36 cellular contexts compared by ENCODE assay signal in genomic region chr2:178221556-178221955, GRCh38. TPM values are rescaled to one million over a fixed set of nuclear protein-coding genes. Genes with fewer than 3 reads are reported as not detected.
A peak's percentile ranks its signal among the peaks of the same experiment; 100 is the strongest.
DNase-seq lines count a peak whose midpoint lies in the region; ATAC-seq, FAIRE-seq and TF ChIP-seq lines count a peak whose summit lies in the region.
"Had no signal": no experiment of that assay in that cellular context is flagged by ENCODE, and none has a peak within 500 bp of the region (broad histone marks: within the 10 kb centered on the region; RNA-seq: fewer than 3 reads in every experiment).

No MANE protein-coding gene starts in this region.

- POLR2A ChIA-PET in H1 (lab: Charles Lee; ENCODE audit: partially characterized antibody): interaction anchor here (0.8 kb wide), 1 partner anchor 10 kb away, joined by 3 read pairs; no protein-coding TSS in a partner anchor

- no TSS peak for BruUV-seq in mammary epithelial cell (replicated peaks; lab: Mats Ljungman, UMichigan)

- H2BK15ac ChIP-seq in H1 (ENCODE audit: low read length): no peak overlapping the region

- H4K8ac ChIP-seq in H1 (ENCODE audit: extremely low read depth, insufficient read depth, low read length): no peak overlapping the region

- no peak overlapping the region for H3K23ac ChIP-seq in H1 (ENCODE audit: insufficient read length)

- H2BK20ac ChIP-seq in H1 (ENCODE audit: low read length): no peak overlapping the region

- no peak overlapping the region for H3K9ac ChIP-seq in mammary epithelial cell (ENCODE audit: insufficient read depth, low read length)
- H3K9ac ChIP-seq in H1 (replicated peaks in 1 of 4; ENCODE audit: extremely low read depth in 1 of 4, low read depth in 3 of 4, low read length in 3 of 4): no peak overlapping the region
- H3K9ac ChIP-seq: BLaER1; BLaER1 treated with 17β-estradiol and CSF1 and Interleukin-3, amounts not matched to agents 10 nM and 100 nM had no signal

- no peak overlapping the region for H3K4me2 ChIP-seq in mammary epithelial cell (ENCODE audit: insufficient read depth, low read depth, low read length)
- no peak overlapping the region for H3K4me2 ChIP-seq in H1 (ENCODE audit: insufficient read depth in 1 of 2, low read depth in 2 of 2, low read length in 2 of 2)
- H3K4me2 ChIP-seq: A549; BLaER1; BLaER1 treated with 17β-estradiol and CSF1 and Interleukin-3, amounts not matched to agents 10 nM and 100 nM had no signal

- no peak for TF ChIP-seq EP300 in H1 (IDR thresholded peaks at IDR 0.05; ENCODE audit: borderline replicate concordance in 1 of 2, low read depth in 2 of 2, low read length in 2 of 2)

- H3K4ac ChIP-seq in H1 (replicated peaks; ENCODE audit: insufficient read length, low read depth, low read length): no peak overlapping the region

- H3K27ac ChIP-seq in mammary epithelial cell (ENCODE audit: insufficient read depth, low read depth, low read length) (no peak overlapping the region), breast epithelium (no peak overlapping the region), H1 (ENCODE audit: low read depth, low read length) (no peak overlapping the region)
- H3K27ac ChIP-seq: 22Rv1; A549; BLaER1; BLaER1 treated with 17β-estradiol and CSF1 and Interleukin-3, amounts not matched to agents 10 nM and 100 nM; C4-2B had no signal

- H3K56ac ChIP-seq in H1 (replicated peaks; ENCODE audit: insufficient read length, low read depth, low read length): no peak overlapping the region

- TF ChIP-seq RAD21 in H1 (IDR thresholded peaks at IDR 0.05 in 1 of 2, conservative IDR thresholded peaks at IDR 0.05 in 1 of 2; ENCODE audit: low read depth in 2 of 2, low read length in 2 of 2): no peak

- TF ChIP-seq POLR2A in breast epithelium (IDR thresholded peaks at IDR 0.05): no peak
- TF ChIP-seq POLR2A in H1 (IDR thresholded peaks at IDR 0.05; ENCODE audit: control extremely low read depth in 1 of 2, low read depth in 2 of 2, low read length in 2 of 2): no peak

- H3K79me1 ChIP-seq in H1 (ENCODE audit: low read depth, low read length): no peaks in the 10 kb centered on the region; the same call in 1 of the 2 replicates

- H3K18ac ChIP-seq in H1 (ENCODE audit: extremely low read depth, low read length): no peak overlapping the region

- H3K36me3 ChIP-seq in mammary epithelial cell (ENCODE audit: insufficient read depth, low read length) (peaks cover 3% of the 10 kb centered on the region), breast epithelium (no peaks in the 10 kb centered on the region), bronchial epithelial cell (ENCODE audit: control insufficient read depth, insufficient read depth, low read length) (no peaks in the 10 kb centered on the region), H1 (ENCODE audit: control insufficient read depth in 2 of 4, insufficient read depth in 4 of 4, low read length in 3 of 4) (no peaks in the 10 kb centered on the region)
- H3K36me3 ChIP-seq: BE2C; BLaER1; BLaER1 treated with 17β-estradiol and CSF1 and Interleukin-3, amounts not matched to agents 10 nM and 100 nM had no signal

- H3K4me3 ChIP-seq in mammary epithelial cell (replicated peaks in 1 of 3; ENCODE audit: insufficient read depth in 1 of 3, low read depth in 2 of 3, low read length in 3 of 3): no peak overlapping the region
- H3K4me3 ChIP-seq in breast epithelium: no peak overlapping the region
- no peak overlapping the region for H3K4me3 ChIP-seq in bronchial epithelial cell (ENCODE audit: low read depth, low read length)
- H3K4me3 ChIP-seq in H1 (ENCODE audit: extremely low read depth in 1 of 4, insufficient read depth in 2 of 4, low read depth in 3 of 4, low read length in 4 of 4): no peak overlapping the region
- H3K4me3 ChIP-seq in epithelial cell of esophagus (ENCODE audit: low read length): no peak overlapping the region
- H3K4me3 ChIP-seq: A549; BLaER1; BLaER1 treated with 17β-estradiol and CSF1 and Interleukin-3, amounts not matched to agents 10 nM and 100 nM had no signal

- H3K9me3 ChIP-seq in mammary epithelial cell (replicated peaks; ENCODE audit: insufficient read depth, low read length): no peaks in the 10 kb centered on the region
- H3K9me3 ChIP-seq in breast epithelium: no peaks in the 10 kb centered on the region
- no peaks in the 10 kb centered on the region; a peak in 1 of 4 replicates for H3K9me3 ChIP-seq in H1 (ENCODE audit: insufficient read depth in 2 of 2, low read depth in 1 of 2, low read length in 1 of 2)
- H3K9me3 ChIP-seq: A549; BE2C; BLaER1; BLaER1 treated with 17β-estradiol and CSF1 and Interleukin-3, amounts not matched to agents 10 nM and 100 nM; Caco-2 had no signal

- no peak for FAIRE-seq in bronchial epithelial cell (lab: Jason Lieb, UNC)
- no peak for FAIRE-seq in H1 (lab: Jason Lieb, UNC)
- FAIRE-seq: A204.1, A549, D721Med had no signal

- CTCF ChIA-PET in mammary epithelial cell (lab: Charles Lee; ENCODE audit: low non-redundant PET) (no interaction called here), H1 (lab: Charles Lee; ENCODE audit: partially characterized antibody) (interaction anchor here (1.1 to 1.9 kb wide), 2 partner anchors 10 to 13 kb away, joined by 3 to 6 read pairs; no protein-coding TSS in a partner anchor)

- H2AFZ ChIP-seq in mammary epithelial cell (ENCODE audit: low read depth, low read length) (no peak overlapping the region), H1 (ENCODE audit: low read length) (no peak overlapping the region)

- peaks cover 6% of the 10 kb centered on the region for H3K4me1 ChIP-seq in mammary epithelial cell (ENCODE audit: insufficient read depth, low read length)
- no peaks in the 10 kb centered on the region for H3K4me1 ChIP-seq in breast epithelium
- H3K4me1 ChIP-seq in H1 (replicated peaks in 1 of 4; ENCODE audit: control insufficient read depth in 3 of 4, insufficient read depth in 4 of 4, low read length in 3 of 4): peaks cover 4 to 14% (median 7%) of the 10 kb centered on the region in 4 experiments; a peak in 6 of 7 replicates
- H3K4me1 ChIP-seq: A549; BLaER1; BLaER1 treated with 17β-estradiol and CSF1 and Interleukin-3, amounts not matched to agents 10 nM and 100 nM; Caco-2 had no signal

- no peaks in the 10 kb centered on the region for H3K27me3 ChIP-seq in mammary epithelial cell (ENCODE audit: insufficient read depth, low read length)
- no peaks in the 10 kb centered on the region for H3K27me3 ChIP-seq in breast epithelium
- H3K27me3 ChIP-seq in bronchial epithelial cell (ENCODE audit: control insufficient read depth, insufficient read depth, low read length): no peaks in the 10 kb centered on the region
- peaks cover 1 to 14% (median 8%) of the 10 kb centered on the region in 4 experiments; a peak in 5 of 7 replicates for H3K27me3 ChIP-seq in H1 (replicated peaks in 1 of 4; ENCODE audit: control insufficient read depth in 3 of 4, extremely low read depth in 1 of 4, insufficient read depth in 3 of 4, low read length in 3 of 4)
- H3K27me3 ChIP-seq: BE2C; BLaER1; BLaER1 treated with 17β-estradiol and CSF1 and Interleukin-3, amounts not matched to agents 10 nM and 100 nM had no signal

- dilution Hi-C loops in mammary epithelial cell (cut with HindIII; ENCODE audit: low sequenced_read_pairs): no loop called here

- peaks cover 5% of the 10 kb centered on the region; the same call in 1 of the 2 replicates for H3K23me2 ChIP-seq in H1 (ENCODE audit: low read depth, low read length)

- H3K14ac ChIP-seq in H1 (ENCODE audit: insufficient read length): no peak overlapping the region

- no peak overlapping the region for H4K91ac ChIP-seq in H1 (replicated peaks; ENCODE audit: insufficient read length, low read length)

- H3K79me2 ChIP-seq in mammary epithelial cell (ENCODE audit: insufficient read depth, low read length) (peaks cover 59% of the 10 kb centered on the region), H1 (ENCODE audit: control insufficient read depth in 1 of 2, insufficient read depth in 2 of 2, low read length in 2 of 2) (no peaks in the 10 kb centered on the region)

- H4K5ac ChIP-seq in H1 (ENCODE audit: insufficient read length, low read depth, low read length): no peak overlapping the region

- TF ChIP-seq CTCF in mammary epithelial cell (conservative IDR thresholded peaks at IDR 0.05 in 1 of 2, IDR thresholded peaks at IDR 0.05 in 1 of 2; ENCODE audit: extremely low read depth in 1 of 2, insufficient read depth in 1 of 2, low read depth in 1 of 2, low read length in 2 of 2): no peak
- no peak for TF ChIP-seq CTCF in breast epithelium (IDR thresholded peaks at IDR 0.05)
- TF ChIP-seq CTCF in bronchial epithelial cell (IDR thresholded peaks at IDR 0.05; ENCODE audit: insufficient read depth, low read length, severe bottlenecking): no peak
- no peak for TF ChIP-seq CTCF in H1 (IDR thresholded peaks at IDR 0.05; ENCODE audit: control extremely low read depth in 1 of 3, insufficient read depth in 1 of 3, low read depth in 1 of 3, low read length in 3 of 3)
- no peak for TF ChIP-seq CTCF in epithelial cell of esophagus (IDR thresholded peaks at IDR 0.05; ENCODE audit: insufficient read depth, low read depth, low read length, missing control alignments)

- DNase-seq in mammary epithelial cell (peak; percentile 54), breast epithelium (ENCODE audit: low spot score in 2 of 2) (no peak), bronchial epithelial cell (ENCODE audit: low read depth) (peak; percentile 69), H1 (ENCODE audit: low read depth in 1 of 2, low spot score in 2 of 2) (no peak), epithelial cell of esophagus (ENCODE audit: low read depth) (peak; percentile 62), NCI-H1417 treated with DMSO at 0.1 percent for 48 hours (lab: John Stamatoyannopoulos, UW) (no peak), LoVo (ENCODE audit: low spot score) (no peak)
- DNase-seq: 8988T; ACHN; AML-193; BE2C; C1 segment of cervical spinal cord; Caco-2; Calu3; CD4-positive, alpha-beta memory T cell; CD4-positive, alpha-beta T cell; CD4-positive, CD25-positive, alpha-beta regulatory T cell; CD8-positive, alpha-beta memory T cell; CD8-positive, alpha-beta T cell; COR-L47; DMS 273 treated with DMSO at 0.1 percent for 48 hours; DMS153; DMS53; DMS79 treated with DMSO at 0.1 percent for 48 hours; DND-41; EL had no signal

- intact Hi-C loops in mammary epithelial cell (cut with micrococcal nuclease) (no loop called here), breast epithelium (cut with DNase I; ENCODE audit: low total_unique reads) (no loop called here)

- 88% methylated on average over 1 of the region's 1 CpG for WGBS in mammary epithelial cell (ENCODE audit: low coverage, missing lambda C conversion rate)
- WGBS in H1 (ENCODE audit: extremely low coverage in 1 of 2, insufficient coverage in 1 of 2, insufficient read length in 1 of 2, insufficient replicate concordance in 2 of 2, low coverage in 1 of 2, low lambda C conversion rate in 2 of 2, missing lambda C conversion rate in 1 of 2), 2 experiments: 100% methylated on average over 1 of the region's 1 CpG; no CpG with 5 or more reads in 1 of the 2 experiments

- no peak overlapping the region for H2BK120ac ChIP-seq in H1 (replicated peaks; ENCODE audit: low read depth, low read length)

- H4K20me1 ChIP-seq in mammary epithelial cell (ENCODE audit: insufficient read depth, low read length) (no peaks in the 10 kb centered on the region), H1 (replicated peaks in 1 of 2; ENCODE audit: control insufficient read depth in 1 of 2, insufficient read depth in 2 of 2, low read length in 2 of 2) (peaks cover 1 to 2% of the 10 kb centered on the region in 2 experiments)
- H4K20me1 ChIP-seq: BLaER1; BLaER1 treated with 17β-estradiol and CSF1 and Interleukin-3, amounts not matched to agents 10 nM and 100 nM had no signal

- H2AK5ac ChIP-seq in H1 (ENCODE audit: low read depth, low read length): 0 out of 2 replicates have a peak overlapping the region, but pooled peaks have one; percentile 5

- no peak overlapping the region for H2BK5ac ChIP-seq in H1 (ENCODE audit: low read depth, low read length)

- no peak for ATAC-seq in HG03196 (IDR thresholded peaks at IDR 0.05; ENCODE audit: unreplicated experiment)
- ATAC-seq: A549; CD8-positive, alpha-beta T cell had no signal

- no peak overlapping the region for H2BK12ac ChIP-seq in H1 (ENCODE audit: low read depth, low read length)

- in situ Hi-C loops in mammary epithelial cell (cut with MboI; ENCODE audit: low sequenced_read_pairs in 2 of 2): no loop called here

RNA-seq across cellular contexts. Expression of gene OSBPL6, which starts 27.2 kb away (rescaled TPM):
- 10 to 100 TPM; 32.2 to 32.9 TPM for total RNA-seq in mammary epithelial cell
- 15.1 TPM for polyA plus RNA-seq in mammary epithelial cell
- polyA minus RNA-seq in mammary epithelial cell: 26.4 TPM
- 1 to 10 TPM; 1.3 to 4.8 (median 1.8) TPM for total RNA-seq in breast epithelium
- total RNA-seq in bronchial epithelial cell: 5.3 and 11.8 TPM in 2 replicates
- 5.6 and 7.2 TPM in 2 replicates for total RNA-seq in H1 (2021; fragmentation: NEBNext Ultra II Directional; extraction: Animal tissue kit (Norgen Biotek cat#: 25700))
- 1.5 and 1.7 TPM in 2 replicates for polyA plus RNA-seq in H1 (2011; rRNA removed)
- 2.5 TPM for polyA plus RNA-seq in H1 (2011; cell fraction: cytosol; rRNA removed)
- 3.5 TPM for polyA plus RNA-seq in H1 (2011; cell fraction: nucleus; rRNA removed)
- 2.9 to 4.0 TPM (median 3.6 TPM) in 4 replicates for polyA plus RNA-seq in H1 (2012, experiment 1 of 2)
- polyA plus RNA-seq in H1 (2012, experiment 2 of 2): 0.13 TPM
- polyA plus RNA-seq in H1 (2013, experiment 1 of 2): 3.1 TPM
- polyA plus RNA-seq in H1 (2013, experiment 2 of 2): 2.9 TPM
- polyA minus RNA-seq in H1 (2011; rRNA and poly(A)+ RNA removed): 6.0 and 7.0 TPM in 2 replicates
- 7.1 TPM for polyA minus RNA-seq in H1 (2011; cell fraction: cytosol; rRNA and poly(A)+ RNA removed)
- polyA minus RNA-seq in H1 (2011; cell fraction: nucleus; rRNA and poly(A)+ RNA removed): 12.2 TPM
- total RNA-seq: B cell; CD4-positive, CD25-positive, alpha-beta regulatory T cell had no signal
- polyA plus RNA-seq: CD14-positive monocyte had no signal

Comparison
In these comparisons a context has a peak if more than half of its experiments do, and no peak if none do; other contexts are left out.
1. DNase-seq: peak in mammary epithelial cell (single experiment), bronchial epithelial cell (single experiment) and epithelial cell of esophagus (single experiment); none in breast epithelium (0 of 2), H1 (0 of 2), NCI-H1417 treated with DMSO at 0.1 percent for 48 hours (single experiment) and LoVo (single experiment).